12 cellular contexts compared by ENCODE assay signal in the genomic region with DNA sequence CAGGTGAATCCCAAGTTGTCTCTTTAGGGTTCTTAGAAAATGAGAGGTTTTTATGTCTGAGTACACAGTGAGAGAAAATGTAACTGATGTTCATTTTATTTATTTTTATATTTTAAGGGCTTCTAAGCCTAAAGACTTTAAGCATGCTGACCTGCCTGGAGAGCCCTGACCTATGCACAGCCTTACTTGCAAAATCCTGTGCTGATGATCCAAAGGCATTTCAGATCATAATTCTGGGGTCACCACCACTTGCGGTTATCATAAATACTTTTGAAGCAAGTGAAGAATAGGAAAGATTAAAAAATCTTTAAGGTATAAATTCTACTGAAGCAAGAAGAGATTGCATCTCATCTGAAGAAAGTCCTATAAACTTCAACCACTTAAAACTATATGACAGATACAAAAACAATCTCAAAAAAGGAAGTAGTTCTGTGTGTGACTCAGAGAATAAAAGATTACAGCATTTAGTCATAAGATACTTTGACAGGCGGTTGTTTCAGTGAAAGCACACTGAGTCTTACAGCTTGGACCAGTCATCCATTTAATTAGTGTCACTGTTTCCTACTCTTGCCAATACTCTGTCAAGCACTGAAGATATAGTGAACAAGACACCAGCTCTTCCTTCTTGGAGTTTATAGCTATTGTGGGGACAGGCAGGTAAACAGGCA.
DNase-seq lines count a peak whose midpoint lies in the region; ATAC-seq and TF ChIP-seq lines count a peak whose summit lies in the region.
"Had no signal": no experiment of that assay in that cellular context is flagged by ENCODE, and none has a peak within 500 bp of the region (broad histone marks: within the 10 kb centered on the region; RNA-seq: fewer than 3 reads in every experiment).

No MANE protein-coding gene starts in this region.

- H3K27me3 ChIP-seq in SK-N-SH (ENCODE audit: insufficient read depth) = no peaks in the 10 kb centered on the region
- no peaks in the 10 kb centered on the region for H3K27me3 ChIP-seq in upper lobe of right lung

- H4K20me1 ChIP-seq in SK-N-SH (ENCODE audit: insufficient read depth) = no peaks in the 10 kb centered on the region

- CTCF ChIA-PET in SK-N-SH (lab: Yijun Ruan, JAX) = interaction anchor here (0.9 kb wide), 1 partner anchor 26 kb away, joined by 3 read pairs; no protein-coding TSS in a partner anchor

- no peaks in the 10 kb centered on the region for H3K9me2 ChIP-seq in SK-N-SH

- no peak for DNase-seq in activated T-cell treated with anti-CD3 and anti-CD28 coated beads, Interleukin-2, amount 50 U/mL, for 4 hours
- DNase-seq in activated T-cell treated with anti-CD3 and anti-CD28 coated beads, Interleukin-2, amount 50 U/mL, for 1 hour = no peak
- no peak for DNase-seq in SK-N-SH
- peak; percentile 67 to 77 for DNase-seq in foreskin fibroblast
- no peak for DNase-seq in upper lobe of right lung
- DNase-seq in G401 (ENCODE audit: low spot score) = no peak
- DNase-seq in DMS79 treated with DMSO at 0.1 percent for 48 hours (lab: John Stamatoyannopoulos, UW) = no peak
- no peak for DNase-seq in erythroblast (lab: John Stamatoyannopoulos, UW)
- DNase-seq: cortex of kidney, NCI-H2081 treated with DMSO at 0.1 percent for 48 hours had no signal

- 0 out of 2 replicates have a peak overlapping the region, but pooled peaks have one; percentile 47 for H3K4me2 ChIP-seq in SK-N-SH

- H3K27ac ChIP-seq in SK-N-SH (ENCODE audit: low read depth in 2 of 2, low read length in 1 of 2) = peak overlapping the region; percentile 85 to 87; a peak in 3 of 4 replicates
- no peak overlapping the region for H3K27ac ChIP-seq in upper lobe of right lung

- POLR2A ChIA-PET in SK-N-SH (lab: Yijun Ruan, JAX) = no interaction called here

- peaks cover 30% of the 10 kb centered on the region for H3F3A ChIP-seq in SK-N-SH (replicated peaks; ENCODE audit: insufficient read depth)

- H3K9me3 ChIP-seq in SK-N-SH (no peaks in the 10 kb centered on the region), upper lobe of right lung (no peaks in the 10 kb centered on the region)

- 4% methylated on average over 2 of the region's 2 CpGs for WGBS in SK-N-SH (ENCODE audit: low lambda C conversion rate)

- no peaks in the 10 kb centered on the region for H3K9me3 Mint-ChIP-seq in activated T-cell treated with anti-CD3 and anti-CD28 coated beads, Interleukin-2, amount 50 U/mL, for 4 hours
- H3K9me3 Mint-ChIP-seq: WTC11 had no signal

- H3K36me3 ChIP-seq in SK-N-SH (replicated peaks in 1 of 2; ENCODE audit: control insufficient read depth in 1 of 2, insufficient read depth in 2 of 2, low read length in 1 of 2) (no peaks in the 10 kb centered on the region), upper lobe of right lung (no peaks in the 10 kb centered on the region)

- no peak overlapping the region for H3K4me3 Mint-ChIP-seq in activated T-cell treated with anti-CD3 and anti-CD28 coated beads, Interleukin-2, amount 50 U/mL, for 4 hours
- H3K4me3 Mint-ChIP-seq: CD4-positive, CD25-positive, alpha-beta regulatory T cell; WTC11 had no signal

- ATAC-seq in activated T-cell treated with anti-CD3 and anti-CD28 coated beads, Interleukin-2, amount 50 U/mL, for 4 hours = peak; percentile 87 to 90
- peak; percentile 52 for ATAC-seq in upper lobe of right lung
- ATAC-seq: WTC11 had no signal

- TF ChIP-seq POLR2A in erythroblast (IDR thresholded peaks at IDR 0.05; ENCODE audit: low read length) = no peak

- TF ChIP-seq CTCF in SK-N-SH (IDR thresholded peaks at IDR 0.05) = no peak
- TF ChIP-seq CTCF in foreskin fibroblast (IDR thresholded peaks at IDR 0.05; ENCODE audit: low read depth, low read length) = no peak
- no peak for TF ChIP-seq CTCF in upper lobe of right lung (IDR thresholded peaks at IDR 0.05)

- no peak; the same call in 1 of the 2 replicates for TF ChIP-seq RAD21 in SK-N-SH (IDR thresholded peaks at IDR 0.05; ENCODE audit: low read length)

- H3K36me3 Mint-ChIP-seq in activated T-cell treated with anti-CD3 and anti-CD28 coated beads, Interleukin-2, amount 50 U/mL, for 4 hours (ENCODE audit: insufficient read depth) = no peaks in the 10 kb centered on the region
- H3K36me3 Mint-ChIP-seq: CD4-positive, CD25-positive, alpha-beta regulatory T cell; WTC11 had no signal

- no peak overlapping the region for H2AFZ ChIP-seq in SK-N-SH (ENCODE audit: low read depth)

- peak; percentile 84 to 100 for TF ChIP-seq EP300 in SK-N-SH (IDR thresholded peaks at IDR 0.05; ENCODE audit: borderline replicate concordance in 1 of 2, low read depth in 1 of 2, low read length in 1 of 2)

- H3K4me1 ChIP-seq in SK-N-SH (ENCODE audit: control insufficient read depth in 1 of 2, insufficient read depth in 2 of 2, low read depth in 1 of 2, low read length in 1 of 2) = peaks cover 2 to 36% of the 10 kb centered on the region in 2 experiments; a peak in 3 of 4 replicates
- no peaks in the 10 kb centered on the region for H3K4me1 ChIP-seq in upper lobe of right lung

- H3K4me3 ChIP-seq in SK-N-SH (ENCODE audit: low read depth in 2 of 2, low read length in 1 of 2) (no peak overlapping the region), foreskin fibroblast (ENCODE audit: low read depth in 1 of 2, low read length in 2 of 2) (no peak overlapping the region), upper lobe of right lung (no peak overlapping the region)

- H3K79me2 ChIP-seq in SK-N-SH (ENCODE audit: insufficient read depth) = no peaks in the 10 kb centered on the region

- intact Hi-C loops in upper lobe of right lung (cut with DNase I) = no loop called here

- H3K4me1 Mint-ChIP-seq in activated T-cell treated with anti-CD3 and anti-CD28 coated beads, Interleukin-2, amount 50 U/mL, for 4 hours (ENCODE audit: low read depth) = peaks cover 4% of the 10 kb centered on the region
- H3K4me1 Mint-ChIP-seq: CD4-positive, CD25-positive, alpha-beta regulatory T cell had no signal

- in situ Hi-C loops in G401 (cut with HindIII; ENCODE audit: low sequenced_read_pairs) = no loop called here

- H3K9ac ChIP-seq in SK-N-SH = peak overlapping the region; percentile 42; the same call in 1 of the 2 replicates

- H3K27me3 Mint-ChIP-seq in activated T-cell treated with anti-CD3 and anti-CD28 coated beads, Interleukin-2, amount 50 U/mL, for 4 hours (ENCODE audit: low read depth) = no peaks in the 10 kb centered on the region
- H3K27me3 Mint-ChIP-seq: CD4-positive, CD25-positive, alpha-beta regulatory T cell had no signal

TF ChIP-seq in SK-N-SH, 30 proteins besides CTCF, POLR2A, EP300 and RAD21 (continues in another document):
- TF ChIP-seq NFIC (IDR thresholded peaks at IDR 0.05; ENCODE audit: borderline replicate concordance) = peak; percentile 99
- TF ChIP-seq TAF1 (IDR thresholded peaks at IDR 0.05; ENCODE audit: borderline replicate concordance, low read depth, low read length) = 0 out of 2 replicates have a peak, but pooled peaks have one; percentile 23
- TF ChIP-seq ELF1 (IDR thresholded peaks at IDR 0.05) = peak; percentile 42; the same call in 1 of the 2 replicates
- TF ChIP-seq, protein P1, sequence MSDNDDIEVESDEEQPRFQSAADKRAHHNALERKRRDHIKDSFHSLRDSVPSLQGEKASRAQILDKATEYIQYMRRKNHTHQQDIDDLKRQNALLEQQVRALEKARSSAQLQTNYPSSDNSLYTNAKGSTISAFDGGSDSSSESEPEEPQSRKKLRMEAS (IDR thresholded peaks at IDR 0.05; ENCODE audit: low read depth) = peak; percentile 61; the same call in 1 of the 2 replicates
- no peak for TF ChIP-seq EZH2phosphoT487 (IDR thresholded peaks at IDR 0.05; ENCODE audit: borderline replicate concordance, low read depth)
- no peak for TF ChIP-seq MXI1 (IDR thresholded peaks at IDR 0.05; ENCODE audit: low read depth, low read length)
- no peak for TF ChIP-seq GATA2 (CRISPR knock-in tag; IDR thresholded peaks at IDR 0.05)
- TF ChIP-seq SMC3 (IDR thresholded peaks at IDR 0.05; ENCODE audit: low read depth, low read length) = no peak
- peak; percentile 93 for TF ChIP-seq RXRA (IDR thresholded peaks at IDR 0.05; ENCODE audit: borderline replicate concordance, low read depth)
- TF ChIP-seq, protein P2, sequence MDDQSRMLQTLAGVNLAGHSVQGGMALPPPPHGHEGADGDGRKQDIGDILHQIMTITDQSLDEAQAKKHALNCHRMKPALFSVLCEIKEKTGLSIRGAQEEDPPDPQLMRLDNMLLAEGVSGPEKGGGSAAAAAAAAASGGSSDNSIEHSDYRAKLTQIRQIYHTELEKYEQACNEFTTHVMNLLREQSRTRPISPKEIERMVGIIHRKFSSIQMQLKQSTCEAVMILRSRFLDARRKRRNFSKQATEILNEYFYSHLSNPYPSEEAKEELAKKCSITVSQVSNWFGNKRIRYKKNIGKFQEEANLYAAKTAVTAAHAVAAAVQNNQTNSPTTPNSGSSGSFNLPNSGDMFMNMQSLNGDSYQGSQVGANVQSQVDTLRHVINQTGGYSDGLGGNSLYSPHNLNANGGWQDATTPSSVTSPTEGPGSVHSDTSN (IDR thresholded peaks at IDR 0.05) = peak; percentile 99
- TF ChIP-seq RFX5 (IDR thresholded peaks at IDR 0.05; ENCODE audit: low read length) = no peak
- no peak for TF ChIP-seq RCOR1 (IDR thresholded peaks at IDR 0.05; ENCODE audit: low read length)
- peak; percentile 98 for TF ChIP-seq FOSL2 (IDR thresholded peaks at IDR 0.05; ENCODE audit: borderline replicate concordance, low read depth)
- peak; percentile 98 for TF ChIP-seq FOXM1 (IDR thresholded peaks at IDR 0.05; ENCODE audit: low read depth)
- peak; percentile 99 for TF ChIP-seq TEAD4 (IDR thresholded peaks at IDR 0.05; ENCODE audit: borderline replicate concordance, insufficient read depth)
- TF ChIP-seq NRF1 (IDR thresholded peaks at IDR 0.05; ENCODE audit: low read depth, low read length) = no peak
- no peak for TF ChIP-seq CHD2 (IDR thresholded peaks at IDR 0.05; ENCODE audit: low read length, partially characterized antibody)
- TF ChIP-seq TCF12 (IDR thresholded peaks at IDR 0.05) = peak; percentile 99
- peak; percentile 73 for TF ChIP-seq MEF2A (IDR thresholded peaks at IDR 0.05; ENCODE audit: borderline replicate concordance, low read depth)
- TF ChIP-seq YY1 (IDR thresholded peaks at IDR 0.05; ENCODE audit: low read depth) = no peak
- TF ChIP-seq, protein P3, sequence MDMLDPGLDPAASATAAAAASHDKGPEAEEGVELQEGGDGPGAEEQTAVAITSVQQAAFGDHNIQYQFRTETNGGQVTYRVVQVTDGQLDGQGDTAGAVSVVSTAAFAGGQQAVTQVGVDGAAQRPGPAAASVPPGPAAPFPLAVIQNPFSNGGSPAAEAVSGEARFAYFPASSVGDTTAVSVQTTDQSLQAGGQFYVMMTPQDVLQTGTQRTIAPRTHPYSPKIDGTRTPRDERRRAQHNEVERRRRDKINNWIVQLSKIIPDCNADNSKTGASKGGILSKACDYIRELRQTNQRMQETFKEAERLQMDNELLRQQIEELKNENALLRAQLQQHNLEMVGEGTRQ (IDR thresholded peaks at IDR 0.05; ENCODE audit: borderline replicate concordance, low read depth, low read length) = no peak
- TF ChIP-seq GABPA (IDR thresholded peaks at IDR 0.05; ENCODE audit: low read depth) = no peak
- TF ChIP-seq POLR2AphosphoS5 (IDR thresholded peaks at IDR 0.05; ENCODE audit: low read depth, low read length) = peak; percentile 96

Comparison
In these comparisons a context has a peak if more than half of its experiments do, and no peak if none do; other contexts are left out.
1. DNase-seq: peak in foreskin fibroblast (2 of 2); none in activated T-cell treated with anti-CD3 and anti-CD28 coated beads, Interleukin-2, amount 50 U/mL, for 4 hours (single experiment), activated T-cell treated with anti-CD3 and anti-CD28 coated beads, Interleukin-2, amount 50 U/mL, for 1 hour (single experiment), SK-N-SH (single experiment), upper lobe of right lung (single experiment), G401 (single experiment), DMS79 treated with DMSO at 0.1 percent for 48 hours (single experiment) and erythroblast (0 of 2).